In the genomic region with DNA sequence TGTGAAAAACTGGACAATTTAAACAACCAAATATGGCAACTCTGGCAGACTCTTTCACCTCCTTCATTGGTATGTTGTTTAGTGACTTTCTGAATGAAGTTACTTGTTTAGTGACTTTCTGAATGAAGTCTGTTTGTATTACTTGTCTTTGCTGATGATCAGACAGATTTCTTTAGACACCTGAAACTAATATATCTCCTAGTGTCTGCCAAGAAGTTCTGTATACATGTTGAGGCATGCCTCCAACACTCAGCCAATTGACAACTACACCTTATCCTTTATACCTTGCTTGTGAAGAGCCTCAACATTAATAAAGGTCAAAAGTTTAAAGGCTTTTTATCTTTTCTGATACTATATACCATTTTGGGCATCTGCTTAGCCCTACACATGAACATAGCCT, we compare ENCODE assay signal across 1 cellular context.
TF ChIP-seq lines count a peak whose summit lies in the region.

No MANE protein-coding gene starts in this region.

TF ChIP-seq in H1, 55 proteins besides CTCF, POLR2A, EP300 and RAD21 (continued from another document):
- TF ChIP-seq CHD7 (IDR thresholded peaks at IDR 0.05; ENCODE audit: insufficient replicate concordance, low read length) (no peak), POLR2AphosphoS5 (IDR thresholded peaks at IDR 0.05; ENCODE audit: low read depth, low read length) (no peak)
